In genomic region chr20:38112943-38113294, GRCh38 we compare ENCODE assay signal across 18 cellular contexts. TPM values are rescaled to one million over a fixed set of nuclear protein-coding genes. Genes with fewer than 3 reads are reported as not detected.
"Had no signal": no experiment of that assay in that cellular context is flagged by ENCODE, and none has a peak within 500 bp of the region (broad histone marks: within the 10 kb centered on the region; RNA-seq: fewer than 3 reads in every experiment).

No MANE protein-coding gene starts in this region.

- H3K27me3 Mint-ChIP-seq: dendritic cell treated with granulocyte-macrophage colony-stimulating factor and Interleukin-4, amounts not matched to agents 40 ng/mL and 50 ng/mL, for 4 days; naive B cell; type B pancreatic cell had no signal

- H3K9ac ChIP-seq: neural progenitor cell, parathyroid adenoma had no signal

- H2AFZ ChIP-seq: neural progenitor cell, parathyroid adenoma had no signal

- H3K36me3 ChIP-seq: lower lobe of right lung, neural progenitor cell had no signal

- H3K79me2 ChIP-seq: parathyroid adenoma had no signal

- H3K27ac Mint-ChIP-seq: activated T-helper 1 cell treated with anti-CD3 and anti-CD28 coated beads, Interleukin-12 subunit alpha, Interleukin-12 subunit beta, Interleukin-2, Interleukin-4 antibody, amounts not matched to agents 30 ng/mL and 10 ng/mL and 1 ng/mL, durations not matched to agents 14 hours and 24 hours and 36 hours; mesothelial cell of epicardium; naive B cell; neural progenitor cell; stimulated activated naive B cell treated with anti-CD40 and anti-IgM and Interleukin-4, amounts not matched to agents 10 μg/mL and 1 μg/mL and 100 μg/mL, for 72 hours; type B pancreatic cell had no signal

- H3K4me2 ChIP-seq: neural progenitor cell had no signal

- H3K4me3 ChIP-seq: lower lobe of right lung, neural progenitor cell had no signal

- H3K4me3 Mint-ChIP-seq: activated T-helper 1 cell treated with anti-CD3 and anti-CD28 coated beads, Interleukin-12 subunit alpha, Interleukin-12 subunit beta, Interleukin-2, Interleukin-4 antibody, amounts not matched to agents 30 ng/mL and 10 ng/mL and 1 ng/mL, durations not matched to agents 14 hours and 24 hours and 36 hours; mesothelial cell of epicardium; naive B cell; neural progenitor cell; stimulated activated naive B cell treated with anti-CD40 and anti-IgM and Interleukin-4, amounts not matched to agents 10 μg/mL and 1 μg/mL and 100 μg/mL, for 72 hours; type B pancreatic cell had no signal

- H3K4me1 ChIP-seq: neural progenitor cell had no signal

- H3K36me3 Mint-ChIP-seq: naive B cell; neural progenitor cell; stimulated activated naive B cell treated with anti-CD40 and anti-IgM and Interleukin-4, amounts not matched to agents 10 μg/mL and 1 μg/mL and 100 μg/mL, for 72 hours; type B pancreatic cell had no signal

- H3K27me3 ChIP-seq: neural progenitor cell had no signal

- H3K9me3 ChIP-seq: lower lobe of right lung had no signal

- DNase-seq: activated CD4-positive, alpha-beta T cell treated with anti-CD3 and anti-CD28 coated beads for 1 hour; anterior cingulate cortex; cerebellar nuclear complex; effector memory CD4-positive, alpha-beta T cell; foreskin fibroblast; glutamatergic neuron; kidney glomerular epithelial cell; lower lobe of right lung; naive B cell; stimulated activated CD4-positive, alpha-beta T cell treated with anti-CD3 and anti-CD28 coated beads, Interleukin-2, amount 100 ng/mL, for 48 hours; stimulated activated naive B cell treated with anti-CD40 and anti-IgM and Interleukin-4, amounts not matched to agents 10 μg/mL and 1 μg/mL and 100 μg/mL, for 72 hours; substantia nigra had no signal

- H3K27ac ChIP-seq: lower lobe of right lung, neural progenitor cell, parathyroid adenoma had no signal

- H3K9me3 Mint-ChIP-seq: activated T-helper 1 cell treated with anti-CD3 and anti-CD28 coated beads, Interleukin-12 subunit alpha, Interleukin-12 subunit beta, Interleukin-2, Interleukin-4 antibody, amounts not matched to agents 30 ng/mL and 10 ng/mL and 1 ng/mL, durations not matched to agents 14 hours and 24 hours and 36 hours; dendritic cell treated with granulocyte-macrophage colony-stimulating factor and Interleukin-4, amounts not matched to agents 40 ng/mL and 50 ng/mL, for 4 days; naive B cell; neural progenitor cell; stimulated activated naive B cell treated with anti-CD40 and anti-IgM and Interleukin-4, amounts not matched to agents 10 μg/mL and 1 μg/mL and 100 μg/mL, for 72 hours; type B pancreatic cell had no signal

- ATAC-seq: lower lobe of right lung had no signal

RNA-seq across cellular contexts. Expression of gene TGM2, which starts 52.2 kb away (rescaled TPM):
- total RNA-seq: activated T-helper 1 cell treated with anti-CD3 and anti-CD28 coated beads, Interleukin-12 subunit alpha, Interleukin-12 subunit beta, Interleukin-2, Interleukin-4 antibody, amounts not matched to agents 30 ng/mL and 10 ng/mL and 1 ng/mL, durations not matched to agents 14 hours and 24 hours and 36 hours had no signal
